Comparison of ENCODE assay signal across 8 cellular contexts in the genomic region with DNA sequence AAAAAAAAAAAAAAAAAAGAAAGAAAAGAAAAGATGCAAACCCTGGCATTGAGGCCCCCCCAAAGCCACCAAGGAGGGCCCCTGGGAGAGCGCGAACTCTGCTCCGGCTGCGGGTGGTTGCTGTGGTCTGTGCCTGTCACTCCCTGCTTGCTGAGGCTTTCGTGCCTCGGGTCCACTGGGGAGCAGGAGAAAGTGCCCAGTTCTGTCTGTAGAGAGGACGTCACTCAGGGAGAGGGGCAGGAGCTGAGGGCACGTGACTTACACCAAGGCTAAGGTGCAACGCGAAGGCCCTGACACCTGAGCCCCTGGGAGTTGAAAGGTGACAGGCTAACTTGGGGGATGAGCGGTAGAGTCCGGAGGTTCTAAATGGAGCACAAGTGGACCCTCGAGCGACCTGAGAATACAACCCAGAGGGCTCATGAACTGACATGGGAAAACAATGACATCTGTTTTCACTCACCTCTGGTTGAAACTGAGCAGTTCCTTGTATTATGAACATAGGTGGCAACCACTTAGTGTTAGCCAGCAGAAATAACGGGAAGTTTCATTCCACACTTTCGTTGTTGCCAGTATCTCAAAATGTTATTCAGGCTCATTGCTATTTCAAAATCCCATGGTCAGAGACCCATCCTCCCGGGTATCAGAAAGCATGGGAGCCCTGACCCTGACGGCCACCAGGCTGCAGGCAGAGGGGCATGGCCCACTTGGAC.
DNase-seq lines count a peak whose midpoint lies in the region; ATAC-seq and TF ChIP-seq lines count a peak whose summit lies in the region.

No MANE protein-coding gene starts in this region.

- WGBS in heart right ventricle, 2 donors, result 78 to 80% methylated on average over 18 of the region's 18 CpGs

- H3K4me3 ChIP-seq in heart right ventricle, result peak overlapping the region in 7 of 10 donors; percentile 10 to 40 (median 33)
- no peak overlapping the region for H3K4me3 ChIP-seq in right atrium auricular region
- H3K4me3 ChIP-seq in skeletal muscle cell (ENCODE audit: low read depth, low read length), result peak overlapping the region; percentile 29
- peak overlapping the region in 23 of 59 donors; percentile 5 to 51 (median 31) for H3K4me3 ChIP-seq in dorsolateral prefrontal cortex

- H3K9me3 ChIP-seq in heart right ventricle (no peaks in the 10 kb centered on the region), right atrium auricular region (no peaks in the 10 kb centered on the region)

- H3K4me1 ChIP-seq in heart right ventricle (peaks cover 0 to 29% (median 8%) of the 10 kb centered on the region in 9 donors), right atrium auricular region (peaks cover 0 to 26% of the 10 kb centered on the region in 2 donors)

- no peak for TF ChIP-seq CTCF in heart right ventricle (IDR thresholded peaks at IDR 0.05)
- TF ChIP-seq CTCF in right atrium auricular region (IDR thresholded peaks at IDR 0.05), result no peak
- TF ChIP-seq CTCF in dorsolateral prefrontal cortex (IDR thresholded peaks at IDR 0.05 in 54 of 56, conservative IDR thresholded peaks at IDR 0.05 in 2 of 56; ENCODE audit: low read depth in 1 of 56, partially characterized antibody in 56 of 56), result no peak

- H3K27me3 ChIP-seq in heart right ventricle, result peaks cover 0 to 4% (median 0%) of the 10 kb centered on the region in 7 donors
- no peaks in the 10 kb centered on the region for H3K27me3 ChIP-seq in right atrium auricular region
- peaks cover 0 to 3% (median 0%) of the 10 kb centered on the region in 45 donors for H3K27me3 ChIP-seq in dorsolateral prefrontal cortex

- H3K36me3 ChIP-seq in heart right ventricle (no peaks in the 10 kb centered on the region), right atrium auricular region (no peaks in the 10 kb centered on the region)

- peaks cover 2% of the 10 kb centered on the region for H3K36me3 Mint-ChIP-seq in activated naive CD8-positive, alpha-beta T cell treated with anti-CD3 and anti-CD28 coated beads, Interleukin-2, amount 50 U/mL, for 24 hours (ENCODE audit: low read depth)

- H3K27ac ChIP-seq in heart right ventricle (peak overlapping the region in 6 of 10 donors; percentile 4 to 83 (median 28)), right atrium auricular region (no peak overlapping the region), dorsolateral prefrontal cortex (peak overlapping the region in 5 of 59 donors; percentile 8 to 26 (median 21))

- ATAC-seq in heart right ventricle, result peak in 1 of 8 donors; percentile 3
- ATAC-seq in HG03342 (IDR thresholded peaks at IDR 0.05; ENCODE audit: unreplicated experiment), result peak; percentile 26
- no peak for ATAC-seq in activated naive CD8-positive, alpha-beta T cell treated with anti-CD3 and anti-CD28 coated beads, Interleukin-2, amount 50 U/mL, for 24 hours

- H3K9me3 Mint-ChIP-seq in activated naive CD8-positive, alpha-beta T cell treated with anti-CD3 and anti-CD28 coated beads, Interleukin-2, amount 50 U/mL, for 24 hours, result no peaks in the 10 kb centered on the region

- H3K27ac Mint-ChIP-seq in activated naive CD8-positive, alpha-beta T cell treated with anti-CD3 and anti-CD28 coated beads, Interleukin-2, amount 50 U/mL, for 24 hours, result peak overlapping the region; percentile 98

- intact Hi-C loops in heart right ventricle (cut with DNase I) (loop anchor here in 2 of 10 donors (5.0 to 10.0 kb wide), 2 partner anchors 45 to 157 kb away; no protein-coding TSS in a partner anchor), dorsolateral prefrontal cortex (cut with DNase I) (no loop called here)

- DNase-seq in heart right ventricle (no peak), right atrium auricular region (ENCODE audit: low spot score) (no peak), skeletal muscle cell (ENCODE audit: low read depth) (no peak), SK-N-DZ (ENCODE audit: low spot score) (no peak), dorsolateral prefrontal cortex (no peak), glomerular visceral epithelial cell (ENCODE audit: extremely low spot score) (no peak)
- peak; percentile 45 for DNase-seq in activated naive CD8-positive, alpha-beta T cell treated with anti-CD3 and anti-CD28 coated beads, Interleukin-2, amount 50 U/mL, for 24 hours

- no peaks in the 10 kb centered on the region for H3K27me3 Mint-ChIP-seq in activated naive CD8-positive, alpha-beta T cell treated with anti-CD3 and anti-CD28 coated beads, Interleukin-2, amount 50 U/mL, for 24 hours

- H3K4me3 Mint-ChIP-seq in activated naive CD8-positive, alpha-beta T cell treated with anti-CD3 and anti-CD28 coated beads, Interleukin-2, amount 50 U/mL, for 24 hours, result peak overlapping the region; percentile 81

- H3K4me1 Mint-ChIP-seq in activated naive CD8-positive, alpha-beta T cell treated with anti-CD3 and anti-CD28 coated beads, Interleukin-2, amount 50 U/mL, for 24 hours, result peaks cover 87% of the 10 kb centered on the region

Comparison
In these comparisons a context has a peak if more than half of its experiments do, and no peak if none do; other contexts are left out.
1. H3K27ac ChIP-seq: peak in heart right ventricle (6 of 10); none in right atrium auricular region (0 of 2).
2. H3K4me3 ChIP-seq: peak in heart right ventricle (7 of 10) and skeletal muscle cell (single experiment); none in right atrium auricular region (0 of 2).